Comparison of ENCODE assay signal across 20 cellular contexts in the genomic region with DNA sequence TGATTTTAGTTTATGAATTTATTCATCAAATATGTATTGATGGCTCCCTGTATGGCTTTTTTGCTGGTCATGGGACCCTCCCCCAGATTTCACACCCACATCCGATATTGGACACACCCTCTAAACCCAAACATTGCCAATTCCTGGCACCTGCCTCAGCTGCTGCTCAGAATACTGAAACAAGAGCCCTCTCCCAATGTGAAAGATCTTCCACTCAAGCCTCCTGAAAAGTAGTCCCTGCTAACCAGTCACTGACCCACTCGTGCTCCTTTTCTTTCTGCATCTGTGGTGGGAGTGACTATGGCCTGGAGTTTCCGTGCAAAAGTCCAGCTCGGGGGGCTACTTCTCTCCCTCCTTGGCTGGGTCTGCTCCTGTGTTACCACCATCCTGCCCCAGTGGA. TPM values are rescaled to one million over a fixed set of nuclear protein-coding genes. Genes with fewer than 3 reads are reported as not detected.
DNase-seq lines count a peak whose midpoint lies in the region; ATAC-seq and TF ChIP-seq lines count a peak whose summit lies in the region.
"Had no signal": no experiment of that assay in that cellular context is flagged by ENCODE, and none has a peak within 500 bp of the region (broad histone marks: within the 10 kb centered on the region; RNA-seq: fewer than 3 reads in every experiment).

Gene CLDN25 (plus strand): TSS at position 301 of the 400 bp plus-strand sequence. CDS start 0 bp downstream, at position 301.

- TF ChIP-seq CTCF in heart right ventricle (IDR thresholded peaks at IDR 0.05) (no peak), brain (conservative IDR thresholded peaks at IDR 0.05) (no peak), ovary (IDR thresholded peaks at IDR 0.05) (no peak)

- TF ChIP-seq POLR2A in ovary (IDR thresholded peaks at IDR 0.05): no peak

- H2BK12ac ChIP-seq in trophoblast cell (ENCODE audit: low read length): no peak within 1 kb of the TSS

- no peak within 1 kb of the TSS for H3K23ac ChIP-seq in trophoblast cell (ENCODE audit: low read length)

- no peak for ATAC-seq in Right ventricle myocardium inferior
- no peak for ATAC-seq in heart right ventricle
- ATAC-seq in GM21360 (IDR thresholded peaks at IDR 0.05; ENCODE audit: unreplicated experiment): no peak

- 87 to 88% methylated on average over 4 of the region's 4 CpGs for WGBS in heart right ventricle, 2 donors
- WGBS in trophoblast cell (ENCODE audit: extremely low coverage, insufficient coverage, insufficient read length): no CpG with 5 or more reads among the region's 4 CpGs
- WGBS in ovary, 3 donors: 68 to 80% (median 71%) methylated on average over 4 of the region's 4 CpGs

- peaks cover 17% of the 10 kb centered on the region for H3K4me1 Mint-ChIP-seq in brain

- no peaks in the 10 kb centered on the region for H3K79me2 ChIP-seq in trophoblast cell (ENCODE audit: control insufficient read depth, insufficient read depth, low read length, poor library complexity)

- H3K4me2 ChIP-seq in trophoblast cell (ENCODE audit: low read length): no peak within 1 kb of the TSS
- H3K4me2 ChIP-seq: KMS-11 had no signal

- DNase-seq in Right ventricle myocardium inferior (ENCODE audit: missing footprints): peak; percentile 34
- DNase-seq in heart right ventricle: no peak
- DNase-seq in trophoblast cell: no peak
- no peak for DNase-seq in ovary
- DNase-seq in stimulated activated naive CD4-positive, alpha-beta T cell (lab: John Stamatoyannopoulos, UW): no peak
- DNase-seq: BE2C; Caco-2; CD4-positive, CD25-positive, alpha-beta regulatory T cell; DMS53; EL; GM23248; MV-4-11; NCI-H1694 treated with DMSO at 0.1 percent for 48 hours; PC-9; SJCRH30 had no signal

- no peak within 1 kb of the TSS for H4K91ac ChIP-seq in trophoblast cell (ENCODE audit: low read depth, low read length)

- H3K36me3 ChIP-seq in heart right ventricle: no peaks in the 10 kb centered on the region
- no peaks in the 10 kb centered on the region for H3K36me3 ChIP-seq in trophoblast cell (ENCODE audit: control insufficient read depth in 1 of 2, insufficient read depth in 2 of 2, low read length in 2 of 2)
- H3K36me3 ChIP-seq in ovary: no peaks in the 10 kb centered on the region
- H3K36me3 ChIP-seq: BE2C, SJCRH30 had no signal

- peak within 1 kb of the TSS in 3 of 5 experiments; percentile 48 to 64 (median 53) for H3K27ac Mint-ChIP-seq in brain
- H3K27ac Mint-ChIP-seq: CD4-positive, CD25-positive, alpha-beta regulatory T cell had no signal

- no peaks in the 10 kb centered on the region for H3K79me1 ChIP-seq in trophoblast cell (ENCODE audit: low read length)

- H3K27me3 ChIP-seq in heart right ventricle (no peaks in the 10 kb centered on the region), trophoblast cell (ENCODE audit: insufficient read depth, low read length) (no peaks in the 10 kb centered on the region), ovary (no peaks in the 10 kb centered on the region)
- H3K27me3 ChIP-seq: BE2C, SJCRH30 had no signal

- H3K36me3 Mint-ChIP-seq in brain: no peaks in the 10 kb centered on the region
- H3K36me3 Mint-ChIP-seq: CD4-positive, CD25-positive, alpha-beta regulatory T cell had no signal

- no peak within 1 kb of the TSS for H2BK5ac ChIP-seq in trophoblast cell (ENCODE audit: low read depth, low read length, poor library complexity)

- peak within 1 kb of the TSS in 2 of 10 donors; percentile 72 to 73 for H3K27ac ChIP-seq in heart right ventricle
- no peak within 1 kb of the TSS for H3K27ac ChIP-seq in trophoblast cell (ENCODE audit: low read depth, low read length)
- no peak within 1 kb of the TSS for H3K27ac ChIP-seq in ovary
- H3K27ac ChIP-seq: GM23248, KMS-11, PC-9, SJCRH30 had no signal

- H3K9me3 ChIP-seq in heart right ventricle: no peaks in the 10 kb centered on the region
- H3K9me3 ChIP-seq in trophoblast cell (ENCODE audit: insufficient read depth, low read depth, low read length): no peaks in the 10 kb centered on the region
- no peaks in the 10 kb centered on the region for H3K9me3 ChIP-seq in ovary
- H3K9me3 ChIP-seq: BE2C, Caco-2, SJCRH30 had no signal

- H3K4me3 ChIP-seq in heart right ventricle (no peak within 1 kb of the TSS), trophoblast cell (ENCODE audit: low read depth, low read length) (no peak within 1 kb of the TSS), ovary (no peak within 1 kb of the TSS)
- H3K4me3 ChIP-seq: PC-9 had no signal

- no peak within 1 kb of the TSS for H2AFZ ChIP-seq in trophoblast cell (ENCODE audit: insufficient read depth, low read length, poor library complexity)

- peaks cover 0 to 7% (median 0%) of the 10 kb centered on the region in 5 experiments for H3K9me3 Mint-ChIP-seq in brain

- no peak within 1 kb of the TSS for H2AK5ac ChIP-seq in trophoblast cell (ENCODE audit: low read length)

- no peak within 1 kb of the TSS for H4K12ac ChIP-seq in trophoblast cell (ENCODE audit: low read depth, low read length)

- H3K27me3 Mint-ChIP-seq in brain: peaks cover 36% of the 10 kb centered on the region

- intact Hi-C loops in Right ventricle myocardium inferior (cut with DNase I): no loop called here
- intact Hi-C loops in heart right ventricle (cut with DNase I): no loop called here
- intact Hi-C loops in ovary (cut with DNase I): loop anchor here in 2 of 4 donors (5.0 to 10.0 kb wide), 2 partner anchors 465 to 472 kb away; partner anchors contain the start of gene TTC12 (in 1 of the 2)

- no peak within 1 kb of the TSS for H4K8ac ChIP-seq in trophoblast cell (ENCODE audit: low read depth, low read length)

- no peak within 1 kb of the TSS for H3K18ac ChIP-seq in trophoblast cell (ENCODE audit: low read length)

- H3K4me1 ChIP-seq in heart right ventricle (peaks cover 0 to 19% (median 0%) of the 10 kb centered on the region in 9 donors), trophoblast cell (ENCODE audit: control insufficient read depth in 1 of 2, insufficient read depth in 2 of 2, low read length in 2 of 2) (no peaks in the 10 kb centered on the region), ovary (ENCODE audit: insufficient read depth) (no peaks in the 10 kb centered on the region)
- H3K4me1 ChIP-seq: SJCRH30 had no signal

- TF ChIP-seq EP300 in ovary (IDR thresholded peaks at IDR 0.05): no peak

- no peak within 1 kb of the TSS for H3K14ac ChIP-seq in trophoblast cell (ENCODE audit: low read length)

- peak within 1 kb of the TSS in 1 of 5 experiments; percentile 64 for H3K4me3 Mint-ChIP-seq in brain
- H3K4me3 Mint-ChIP-seq: CD4-positive, CD25-positive, alpha-beta regulatory T cell had no signal

- no peak within 1 kb of the TSS for H2BK120ac ChIP-seq in trophoblast cell (ENCODE audit: insufficient read depth, low read length, poor library complexity)

- peak within 1 kb of the TSS; percentile 58 for H3K9ac ChIP-seq in trophoblast cell (ENCODE audit: low read length)
- H3K9ac ChIP-seq: GM23248, KMS-11 had no signal

- H3K4ac ChIP-seq in trophoblast cell (ENCODE audit: low read depth, low read length): no peak within 1 kb of the TSS

RNA-seq across cellular contexts. Expression of gene CLDN25, which starts in this region (rescaled TPM):
- not detected for total RNA-seq in Right ventricle myocardium inferior
- total RNA-seq in heart right ventricle: not detected
- not detected for polyA plus RNA-seq in heart right ventricle
- not detected for polyA plus RNA-seq in brain (ENCODE audit: insufficient read depth, low read depth, low replicate concordance)
- polyA plus RNA-seq in trophoblast cell (2013): not detected in 2 replicates
- total RNA-seq in ovary: not detected
- not detected for polyA plus RNA-seq in ovary
- total RNA-seq: A172; Caco-2; CD4-positive, CD25-positive, alpha-beta regulatory T cell; GM23248; NCI-H460; PC-9; SJCRH30 had no signal
- polyA plus RNA-seq: CD4-positive, CD25-positive, alpha-beta regulatory T cell; GM23248 had no signal

Comparison
In these comparisons a context has a peak if more than half of its experiments do, and no peak if none do; other contexts are left out.
1. Peak in DNase-seq in Right ventricle myocardium inferior; RNA of the gene not detected or under 1 TPM.